In the genomic region with DNA sequence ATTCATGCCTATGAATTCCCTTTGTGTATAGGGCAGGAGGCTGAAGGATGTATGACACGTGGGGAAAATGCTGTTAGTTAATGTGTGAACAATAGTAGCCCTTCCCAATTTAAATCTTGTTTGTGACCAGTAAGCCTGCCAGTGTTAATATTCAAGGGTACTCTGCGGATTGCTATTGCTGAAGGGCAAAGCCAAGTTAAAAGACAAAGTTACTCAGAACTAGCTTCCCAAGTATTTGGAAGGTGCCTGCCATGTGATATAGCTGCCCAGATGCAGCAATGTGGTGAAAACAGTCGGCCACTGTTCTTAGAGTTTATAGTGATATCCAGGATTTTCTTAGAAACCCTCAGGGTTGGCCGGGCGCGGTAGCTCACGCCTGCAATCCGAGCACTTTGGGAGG, we compare ENCODE assay signal across 15 cellular contexts. TPM values are rescaled to one million over a fixed set of nuclear protein-coding genes. Genes with fewer than 3 reads are reported as not detected.
DNase-seq lines count a peak whose midpoint lies in the region; ATAC-seq and TF ChIP-seq lines count a peak whose summit lies in the region.
"Had no signal": no experiment of that assay in that cellular context is flagged by ENCODE, and none has a peak within 500 bp of the region (broad histone marks: within the 10 kb centered on the region; RNA-seq: fewer than 3 reads in every experiment).

No MANE protein-coding gene starts in this region.

- no peak overlapping the region for H2BK5ac ChIP-seq in H9 (ENCODE audit: insufficient read length, low read length)

- H3K23ac ChIP-seq in H9 (ENCODE audit: insufficient read length, low read depth, low read length) = no peak overlapping the region

- H2AFZ ChIP-seq in H9 (ENCODE audit: low read length) = no peak overlapping the region

- H2BK12ac ChIP-seq in H9 (ENCODE audit: insufficient read length, low read depth, low read length) = no peak overlapping the region

- no peak overlapping the region for H2BK120ac ChIP-seq in H9 (ENCODE audit: low read depth, low read length, poor library complexity, severe bottlenecking)

- no peak overlapping the region for H4K5ac ChIP-seq in H9 (ENCODE audit: insufficient read length, low read depth, low read length)

- peak overlapping the region; percentile 14 for H3K9ac ChIP-seq in H9 (ENCODE audit: extremely low read depth, insufficient read length, low read length)

- no peaks in the 10 kb centered on the region for H3K27me3 ChIP-seq in H9 (ENCODE audit: insufficient read depth, low read length)
- H3K27me3 ChIP-seq in stomach = no peaks in the 10 kb centered on the region

- TF ChIP-seq CTCF in H9 (conservative IDR thresholded peaks at IDR 0.05) (no peak), stomach (IDR thresholded peaks at IDR 0.05) (no peak)

- no CpG with 5 or more reads among the region's 8 CpGs for WGBS in H9 (ENCODE audit: extremely low coverage, insufficient read length, low lambda C conversion rate)
- 84 to 88% (median 88%) methylated on average over 8 of the region's 8 CpGs for WGBS in stomach, 5 donors

- no peak overlapping the region for H4K8ac ChIP-seq in H9 (replicated peaks; ENCODE audit: insufficient read length, low read depth, low read length)

- no peak for TF ChIP-seq EP300 in stomach (IDR thresholded peaks at IDR 0.05)

- H3K4me2 ChIP-seq in H9 (ENCODE audit: insufficient read depth, insufficient read length, low read length) = no peak overlapping the region
- H3K4me2 ChIP-seq: A549 had no signal

- no peak overlapping the region for H2BK20ac ChIP-seq in H9 (ENCODE audit: low read depth, low read length, poor library complexity, severe bottlenecking)

- no peaks in the 10 kb centered on the region for H3K9me3 ChIP-seq in H9 (ENCODE audit: control insufficient read depth, low read depth, low read length)
- H3K9me3 ChIP-seq in stomach = no peaks in the 10 kb centered on the region
- H3K9me3 ChIP-seq: A549, Caco-2 had no signal

- no peak overlapping the region for H3K27ac ChIP-seq in H9 (ENCODE audit: insufficient read length, low read depth, low read length)
- peak overlapping the region in 2 of 5 donors; percentile 37 to 62 for H3K27ac ChIP-seq in stomach
- H3K27ac ChIP-seq: A549, HL-60 had no signal

- DNase-seq in H9 (no peak), RPMI7951 (ENCODE audit: low read depth) (peak; percentile 7), foreskin melanocyte (peak; percentile 78), stomach (peak; percentile 21), HuH-7.5 (ENCODE audit: low spot score) (no peak)
- DNase-seq: Caco-2; CD8-positive, alpha-beta T cell; DND-41; GDM1; KBM-7 had no signal

- H3T11ph ChIP-seq in H9 (ENCODE audit: low read length) = no peak overlapping the region

- no peaks in the 10 kb centered on the region for H3K9me3 Mint-ChIP-seq in H9
- H3K9me3 Mint-ChIP-seq: CD14-positive monocyte; CD8-positive, alpha-beta T cell had no signal

- no peak overlapping the region for H3K56ac ChIP-seq in H9 (ENCODE audit: insufficient read length, low read depth, low read length)

- no peak overlapping the region for H4K91ac ChIP-seq in H9 (ENCODE audit: insufficient read length, low read depth, low read length)

- no peaks in the 10 kb centered on the region for H3K36me3 ChIP-seq in stomach

- peaks cover 3 to 4% of the 10 kb centered on the region in 2 experiments for H3K4me1 Mint-ChIP-seq in H9

- H3K4ac ChIP-seq in H9 (ENCODE audit: low read depth, low read length) = no peak overlapping the region

- H3K4me3 ChIP-seq in stomach = no peak overlapping the region
- H3K4me3 ChIP-seq: A549 had no signal

- no peaks in the 10 kb centered on the region for H3K79me2 ChIP-seq in H9 (ENCODE audit: insufficient read depth, low read length)

- H3K4me3 Mint-ChIP-seq in H9 = no peak overlapping the region
- H3K4me3 Mint-ChIP-seq: CD14-positive monocyte; CD8-positive, alpha-beta T cell had no signal

- H3K36me3 Mint-ChIP-seq in H9 (ENCODE audit: insufficient read depth in 1 of 3, low read depth in 3 of 3) = no peaks in the 10 kb centered on the region
- H3K36me3 Mint-ChIP-seq: CD14-positive monocyte; CD8-positive, alpha-beta T cell had no signal

- H2AK5ac ChIP-seq in H9 (ENCODE audit: insufficient read length, low read length) = no peak overlapping the region

- H3K79me1 ChIP-seq in H9 (ENCODE audit: insufficient read depth, low read depth, low read length, poor library complexity, severe bottlenecking) = no peaks in the 10 kb centered on the region

- H4K20me1 ChIP-seq in H9 (ENCODE audit: control insufficient read depth, insufficient read depth, insufficient read length) = no peaks in the 10 kb centered on the region

- intact Hi-C loops in stomach (cut with DNase I; ENCODE audit: low total_unique reads) = no loop called here

- no peaks in the 10 kb centered on the region for H3K23me2 ChIP-seq in H9 (ENCODE audit: insufficient read length, low read depth, low read length, poor library complexity, severe bottlenecking)

- no peak overlapping the region for H3K18ac ChIP-seq in H9 (ENCODE audit: insufficient read length, low read depth, low read length)

- no peaks in the 10 kb centered on the region; the same call in 1 of the 2 replicates for H3K27me3 Mint-ChIP-seq in H9 (ENCODE audit: low read depth)

- H3K14ac ChIP-seq in H9 (ENCODE audit: insufficient read depth, low read length) = no peak overlapping the region

- TF ChIP-seq POLR2A in stomach (IDR thresholded peaks at IDR 0.05) = no peak

- no peak overlapping the region for H3K27ac Mint-ChIP-seq in H9
- H3K27ac Mint-ChIP-seq: CD8-positive, alpha-beta T cell had no signal

- no peak overlapping the region for H2BK15ac ChIP-seq in H9 (ENCODE audit: low read depth, low read length)

- no peak for ATAC-seq in GM19023 (IDR thresholded peaks at IDR 0.05; ENCODE audit: unreplicated experiment)
- ATAC-seq in HG03571 (IDR thresholded peaks at IDR 0.05; ENCODE audit: unreplicated experiment) = no peak
- ATAC-seq: CD8-positive, alpha-beta T cell had no signal

- no peaks in the 10 kb centered on the region for H3K4me1 ChIP-seq in H9 (ENCODE audit: insufficient read depth, low read length)
- peaks cover 0 to 6% (median 2%) of the 10 kb centered on the region in 4 donors for H3K4me1 ChIP-seq in stomach

RNA-seq across cellular contexts. Expression of gene MARVELD2, which starts 34.6 kb away (rescaled TPM):
- total RNA-seq in H9 (2021) (29.5 and 30.3 TPM in 2 replicates), stomach (10 to 100 TPM in 4 of 5 donors, 1 to 10 TPM in 1; 5.3 to 37.1 (median 20.6) TPM)
- total RNA-seq in RPMI7951 (2014; rRNA removed; shearing (Covaris generic)) = 1.1 and 2.5 TPM in 2 replicates
- 1 to 10 TPM; 3.7 to 4.0 (median 3.8) TPM for polyA plus RNA-seq in stomach

RNA-seq across cellular contexts. Expression of gene OCLN, which starts 43.1 kb away (rescaled TPM):
- total RNA-seq in H9 (2021) = 105 and 109 TPM in 2 replicates
- 0.59 and 0.60 TPM in 2 replicates for total RNA-seq in RPMI7951 (2014; rRNA removed; shearing (Covaris generic))
- 10 to 100 TPM; 17.5 to 81.9 (median 52.3) TPM for total RNA-seq in stomach
- 10 to 100 TPM in 1 of 3 donors, 1 to 10 TPM in 2; 4.4 to 12.5 (median 7.3) TPM for polyA plus RNA-seq in stomach

Comparison
In these comparisons a context has a peak if more than half of its experiments do, and no peak if none do; other contexts are left out.
1. DNase-seq: peak in RPMI7951 (single experiment), foreskin melanocyte (single experiment) and stomach (single experiment); none in H9 (single experiment) and HuH-7.5 (single experiment).
2. RNA of gene OCLN, which starts 43.1 kb away (total RNA-seq): 105 to 109 TPM in H9 and 17.5 to 81.9 TPM in stomach; 0.59 to 0.60 TPM in RPMI7951; every median in the first group is over 10 times any median in the second.